In the genomic region with DNA sequence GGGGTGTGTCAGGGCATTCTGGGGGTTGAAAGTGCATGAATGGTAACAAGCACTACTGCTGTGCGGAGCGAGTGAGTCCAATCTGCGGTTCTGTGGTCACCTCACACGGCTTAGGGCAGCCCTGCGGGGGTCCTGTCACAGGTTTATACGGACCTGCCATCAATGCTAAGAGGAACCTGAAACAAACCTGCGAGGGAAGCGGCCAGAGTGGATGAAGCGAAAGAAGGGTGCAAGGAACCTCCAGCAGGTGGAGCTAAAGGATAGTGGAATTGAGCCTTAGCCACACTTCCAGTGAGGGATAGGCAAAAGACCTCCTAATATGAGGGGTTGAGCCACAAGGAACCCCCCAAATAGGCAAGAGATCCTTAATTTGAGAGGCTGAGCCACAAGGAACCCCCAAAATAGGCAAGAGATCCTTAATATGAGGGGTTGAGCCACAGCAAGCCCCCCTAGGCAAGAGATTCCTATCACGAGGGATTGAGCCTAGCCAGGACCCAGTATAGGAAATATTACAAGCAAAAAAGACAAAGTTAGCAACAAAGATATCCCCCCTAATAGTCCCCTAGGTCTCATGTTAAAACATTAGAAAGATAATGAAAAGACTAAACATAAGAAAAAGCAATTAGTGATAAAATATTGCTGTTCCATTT, we compare ENCODE assay signal across 8 cellular contexts. TPM values are rescaled to one million over a fixed set of nuclear protein-coding genes. Genes with fewer than 3 reads are reported as not detected.
DNase-seq lines count a peak whose midpoint lies in the region; ATAC-seq and TF ChIP-seq lines count a peak whose summit lies in the region.

No MANE protein-coding gene starts in this region.

- WGBS in right lobe of liver (ENCODE audit: insufficient coverage, low coverage, low lambda C conversion rate, missing lambda C conversion rate): 15% methylated on average over 10 of the region's 10 CpGs

- H3K4me1 ChIP-seq in colonic mucosa: no peaks in the 10 kb centered on the region
- H3K4me1 ChIP-seq in right lobe of liver: no peaks in the 10 kb centered on the region

- TF ChIP-seq CTCF in colonic mucosa (IDR thresholded peaks at IDR 0.05): peak; percentile 62
- peak; percentile 72 to 79 (median 77) for TF ChIP-seq CTCF in right lobe of liver (IDR thresholded peaks at IDR 0.05)

- DNase-seq in activated gamma-delta T cell treated with Interleukin-2 at 50 U/mL for 16 hours: peak; percentile 63
- DNase-seq in activated gamma-delta T cell (lab: John Stamatoyannopoulos, UW): no peak
- DNase-seq in NCI-H460 (ENCODE audit: extremely low read depth, low read depth): peak; percentile 9
- peak; percentile 74 for DNase-seq in activated CD4-positive, alpha-beta T cell treated with anti-CD3 and anti-CD28 coated beads for 48 hours
- peak; percentile 76 for DNase-seq in colonic mucosa
- peak in 2 of 3 donors; percentile 37 to 65 for DNase-seq in right lobe of liver
- peak; percentile 22 for DNase-seq in stimulated activated CD8-positive, alpha-beta memory T cell treated with anti-CD3 and anti-CD28 coated beads, Interleukin-12 subunit alpha, Interleukin-12 subunit beta, amount 100 ng/mL, for 4 hours (ENCODE audit: low read depth)

- H3K9me3 ChIP-seq in colonic mucosa (no peaks in the 10 kb centered on the region), right lobe of liver (no peaks in the 10 kb centered on the region)

- H3K4me3 ChIP-seq in colonic mucosa (no peak overlapping the region), right lobe of liver (no peak overlapping the region)

- ATAC-seq in right lobe of liver: peak; percentile 94 to 98 (median 95)
- ATAC-seq in GM18861 (IDR thresholded peaks at IDR 0.05; ENCODE audit: unreplicated experiment): no peak

- H3K9ac ChIP-seq in colonic mucosa (ENCODE audit: low read depth in 2 of 2, low read length in 2 of 2): no peak overlapping the region

- intact Hi-C loops in colonic mucosa (cut with DNase I) (loop anchor here (2.0 kb wide), 2 partner anchors 108 to 260 kb away; a partner anchor contains a TSS), right lobe of liver (cut with DNase I) (loop anchor here in 1 of 2 donors (10.0 kb wide), 2 partner anchors 104 to 264 kb away; a partner anchor contains a TSS)

- no peak for TF ChIP-seq POLR2A in right lobe of liver (IDR thresholded peaks at IDR 0.05)

- H3K27ac ChIP-seq in colonic mucosa (no peak overlapping the region), right lobe of liver (no peak overlapping the region)

- H3K36me3 ChIP-seq in colonic mucosa (no peaks in the 10 kb centered on the region), right lobe of liver (no peaks in the 10 kb centered on the region)

- H3K27me3 ChIP-seq in colonic mucosa (no peaks in the 10 kb centered on the region), right lobe of liver (no peaks in the 10 kb centered on the region)

RNA-seq across cellular contexts. Expression of a gene that starts 6.3 kb away (rescaled TPM):
- not detected in 2 replicates for total RNA-seq in NCI-H460 (2014; rRNA removed; shearing (Covaris generic))
- not detected in 2 replicates for polyA plus RNA-seq in NCI-H460 (2014; cell fraction: nucleus; rRNA removed)
- total RNA-seq in colonic mucosa: 10 to 100 TPM; 17.6 to 22.6 TPM
- total RNA-seq in right lobe of liver: 1 to 10 TPM; 6.1 to 10.0 (median 9.2) TPM

RNA-seq across cellular contexts. Expression of a gene that starts 32.8 kb away (rescaled TPM):
- not detected in 2 replicates for total RNA-seq in NCI-H460 (2014; rRNA removed; shearing (Covaris generic))
- not detected in 2 replicates for polyA plus RNA-seq in NCI-H460 (2014; cell fraction: nucleus; rRNA removed)
- 1 to 10 TPM; 7.6 to 8.8 TPM for total RNA-seq in colonic mucosa
- total RNA-seq in right lobe of liver: 1 to 10 TPM in 2 of 6 experiments, under 1 TPM in 4; 0.43 to 1.3 (median 0.66) TPM

RNA-seq across cellular contexts. Expression of a gene that starts 43.6 kb away (rescaled TPM):
- total RNA-seq in NCI-H460 (2014; rRNA removed; shearing (Covaris generic)): 0.12 and 0.26 TPM in 2 replicates
- 0.17 and 1.0 TPM in 2 replicates for polyA plus RNA-seq in NCI-H460 (2014; cell fraction: nucleus; rRNA removed)
- total RNA-seq in colonic mucosa (10 to 100 TPM; 13.4 to 17.1 TPM), right lobe of liver (1 to 10 TPM; 5.1 to 7.6 (median 5.5) TPM)
